1 cellular context compared by ENCODE assay signal in the genomic region with DNA sequence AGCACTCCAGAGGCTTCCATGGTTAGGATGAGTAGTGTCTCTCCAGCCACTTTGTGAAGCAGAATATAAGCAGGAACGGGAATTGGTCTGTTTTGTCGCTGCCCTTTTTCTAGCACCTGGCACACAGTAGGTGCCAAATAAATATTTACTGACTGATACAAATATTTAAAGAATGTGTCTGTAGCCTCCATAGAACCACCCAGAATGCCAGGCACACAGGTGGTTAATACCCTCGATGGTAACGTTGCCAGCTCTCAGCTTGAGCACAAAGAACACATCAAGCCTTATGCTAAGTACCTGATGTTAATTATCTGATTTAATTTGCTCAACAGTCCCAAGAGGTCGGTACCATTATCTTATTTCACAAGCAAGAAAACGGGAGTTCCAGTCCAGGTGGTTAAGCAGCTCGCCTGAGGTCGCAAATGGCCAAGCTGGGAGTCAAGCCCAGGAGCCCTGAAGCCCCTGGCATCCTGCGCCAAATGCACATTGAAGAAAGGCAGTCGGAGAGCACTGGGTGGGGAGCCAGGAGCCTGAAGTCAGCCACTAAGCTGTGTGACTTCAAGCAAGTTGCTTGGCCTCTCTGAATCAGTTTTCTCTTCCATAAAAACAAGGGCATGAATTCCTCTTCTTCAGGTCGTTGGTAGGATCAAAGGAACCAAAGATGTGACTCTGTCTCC.
TF ChIP-seq lines count a peak whose summit lies in the region.

No MANE protein-coding gene starts in this region.

TF ChIP-seq in HepG2, 621 proteins besides CTCF, POLR2A, EP300 and RAD21 (continued from another document):
- TF ChIP-seq ZFP36 (IDR thresholded peaks at IDR 0.05; ENCODE audit: borderline replicate concordance, low read depth, low read length, partially characterized antibody) (peak; percentile 35), ZBTB7B (CRISPR knock-in tag; IDR thresholded peaks at IDR 0.05) (no peak), HNF4A (CRISPR knock-in tag; IDR thresholded peaks at IDR 0.05) (no peak), ZNF768 (CRISPR knock-in tag; IDR thresholded peaks at IDR 0.05) (peak; percentile 99)
- TF ChIP-seq, protein P1, sequence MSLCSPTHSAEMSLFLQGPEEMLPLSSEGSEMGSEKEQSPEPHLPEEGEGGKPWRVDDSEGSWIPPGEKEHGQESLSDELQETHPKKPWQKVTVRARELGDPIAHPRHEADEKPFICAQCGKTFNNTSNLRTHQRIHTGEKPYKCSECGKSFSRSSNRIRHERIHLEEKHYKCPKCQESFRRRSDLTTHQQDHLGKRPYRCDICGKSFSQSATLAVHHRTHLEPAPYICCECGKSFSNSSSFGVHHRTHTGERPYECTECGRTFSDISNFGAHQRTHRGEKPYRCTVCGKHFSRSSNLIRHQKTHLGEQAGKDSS (CRISPR knock-in tag; IDR thresholded peaks at IDR 0.05; ENCODE audit: borderline replicate concordance, low read depth) = 0 out of 2 replicates have a peak, but pooled peaks have one; percentile 14
